ENCODE assay signal across 1 cellular context in the genomic region with DNA sequence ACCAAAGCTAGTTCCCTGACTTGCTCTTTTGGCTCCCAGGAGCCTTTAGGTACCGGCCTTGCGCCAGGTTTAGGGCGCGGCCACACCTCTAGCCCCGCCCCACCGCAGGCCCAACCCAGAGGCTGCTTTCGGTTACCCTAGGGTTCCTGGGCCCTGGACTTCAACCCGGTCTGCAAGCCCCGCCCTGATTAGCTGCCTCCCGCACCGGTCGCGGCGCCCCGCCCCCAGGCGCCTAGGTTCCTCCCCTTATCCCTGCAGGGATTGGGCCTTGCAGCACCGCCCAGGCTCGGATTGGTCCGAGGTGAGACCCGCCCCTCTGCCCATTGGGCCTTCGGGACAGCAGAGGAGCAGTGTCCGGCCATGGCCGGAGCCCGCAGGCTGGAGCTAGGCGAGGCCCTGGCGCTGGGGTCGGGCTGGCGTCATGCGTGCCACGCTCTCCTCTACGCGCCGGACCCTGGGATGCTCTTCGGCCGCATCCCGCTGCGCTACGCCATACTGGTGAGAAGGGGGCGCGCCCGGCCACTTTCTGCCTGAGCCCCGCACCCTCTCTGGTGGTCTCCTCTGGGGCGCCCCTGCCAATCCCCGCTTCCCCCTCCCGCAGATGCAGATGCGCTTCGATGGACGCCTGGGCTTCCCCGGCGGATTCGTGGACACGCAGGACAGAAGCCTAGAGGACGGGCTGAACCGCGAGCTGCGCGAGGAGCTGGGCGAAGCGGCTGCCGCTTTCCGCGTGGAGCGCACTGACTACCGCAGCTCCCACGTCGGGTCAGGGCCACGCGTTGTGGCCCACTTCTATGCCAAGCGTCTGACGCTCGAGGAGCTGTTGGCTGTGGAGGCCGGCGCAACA.
TF ChIP-seq lines count a peak whose summit lies in the region.

A gene (plus strand): TSS at position 330 of the 847 bp plus-strand sequence. CDS start 31 bp downstream, at position 361.

TF ChIP-seq in HepG2, 621 proteins besides CTCF, POLR2A, EP300 and RAD21 (continued from another document and continues in another):
- TF ChIP-seq, protein P1, sequence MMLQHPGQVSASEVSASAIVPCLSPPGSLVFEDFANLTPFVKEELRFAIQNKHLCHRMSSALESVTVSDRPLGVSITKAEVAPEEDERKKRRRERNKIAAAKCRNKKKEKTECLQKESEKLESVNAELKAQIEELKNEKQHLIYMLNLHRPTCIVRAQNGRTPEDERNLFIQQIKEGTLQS (CRISPR knock-in tag; IDR thresholded peaks at IDR 0.05): no peak
- TF ChIP-seq ZNF816 (CRISPR knock-in tag; IDR thresholded peaks at IDR 0.05; ENCODE audit: borderline replicate concordance) (no peak), IKZF4 (CRISPR knock-in tag; IDR thresholded peaks at IDR 0.05; ENCODE audit: borderline replicate concordance, low read depth, not compliant biosample characterization) (peak; percentile 93), ZNF83 (CRISPR knock-in tag; IDR thresholded peaks at IDR 0.05; ENCODE audit: borderline replicate concordance) (0 out of 2 replicates have a peak, but pooled peaks have one; percentile 46), NFKBIZ (CRISPR knock-in tag; IDR thresholded peaks at IDR 0.05) (no peak; the same call in 1 of the 2 replicates), ZNF180 (CRISPR knock-in tag; IDR thresholded peaks at IDR 0.05; ENCODE audit: borderline replicate concordance, low read depth) (peak; percentile 67; the same call in 1 of the 2 replicates), TGIF2 (CRISPR knock-in tag; IDR thresholded peaks at IDR 0.05) (no peak), PHF5A (CRISPR knock-in tag; IDR thresholded peaks at IDR 0.05; ENCODE audit: low read depth, unreplicated experiment) (no peak), KMT2A (CRISPR knock-in tag; IDR thresholded peaks at IDR 0.05) (peak; percentile 71; the same call in 1 of the 2 replicates), NCOA2 (CRISPR knock-in tag; IDR thresholded peaks at IDR 0.05) (0 out of 2 replicates have a peak, but pooled peaks have one; percentile 8), LCORL (IDR thresholded peaks at IDR 0.05) (no peak), LCORL (CRISPR knock-in tag; IDR thresholded peaks at IDR 0.05) (peak; percentile 64; the same call in 1 of the 2 replicates)
- TF ChIP-seq, protein P2, sequence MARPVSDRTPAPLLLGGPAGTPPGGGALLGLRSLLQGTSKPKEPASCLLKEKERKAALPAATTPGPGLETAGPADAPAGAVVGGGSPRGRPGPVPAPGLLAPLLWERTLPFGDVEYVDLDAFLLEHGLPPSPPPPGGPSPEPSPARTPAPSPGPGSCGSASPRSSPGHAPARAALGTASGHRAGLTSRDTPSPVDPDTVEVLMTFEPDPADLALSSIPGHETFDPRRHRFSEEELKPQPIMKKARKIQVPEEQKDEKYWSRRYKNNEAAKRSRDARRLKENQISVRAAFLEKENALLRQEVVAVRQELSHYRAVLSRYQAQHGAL (CRISPR knock-in tag; IDR thresholded peaks at IDR 0.05; ENCODE audit: not compliant biosample characterization): peak; percentile 27
- TF ChIP-seq, protein P3, sequence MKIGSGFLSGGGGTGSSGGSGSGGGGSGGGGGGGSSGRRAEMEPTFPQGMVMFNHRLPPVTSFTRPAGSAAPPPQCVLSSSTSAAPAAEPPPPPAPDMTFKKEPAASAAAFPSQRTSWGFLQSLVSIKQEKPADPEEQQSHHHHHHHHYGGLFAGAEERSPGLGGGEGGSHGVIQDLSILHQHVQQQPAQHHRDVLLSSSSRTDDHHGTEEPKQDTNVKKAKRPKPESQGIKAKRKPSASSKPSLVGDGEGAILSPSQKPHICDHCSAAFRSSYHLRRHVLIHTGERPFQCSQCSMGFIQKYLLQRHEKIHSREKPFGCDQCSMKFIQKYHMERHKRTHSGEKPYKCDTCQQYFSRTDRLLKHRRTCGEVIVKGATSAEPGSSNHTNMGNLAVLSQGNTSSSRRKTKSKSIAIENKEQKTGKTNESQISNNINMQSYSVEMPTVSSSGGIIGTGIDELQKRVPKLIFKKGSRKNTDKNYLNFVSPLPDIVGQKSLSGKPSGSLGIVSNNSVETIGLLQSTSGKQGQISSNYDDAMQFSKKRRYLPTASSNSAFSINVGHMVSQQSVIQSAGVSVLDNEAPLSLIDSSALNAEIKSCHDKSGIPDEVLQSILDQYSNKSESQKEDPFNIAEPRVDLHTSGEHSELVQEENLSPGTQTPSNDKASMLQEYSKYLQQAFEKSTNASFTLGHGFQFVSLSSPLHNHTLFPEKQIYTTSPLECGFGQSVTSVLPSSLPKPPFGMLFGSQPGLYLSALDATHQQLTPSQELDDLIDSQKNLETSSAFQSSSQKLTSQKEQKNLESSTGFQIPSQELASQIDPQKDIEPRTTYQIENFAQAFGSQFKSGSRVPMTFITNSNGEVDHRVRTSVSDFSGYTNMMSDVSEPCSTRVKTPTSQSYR (CRISPR knock-in tag; IDR thresholded peaks at IDR 0.05; ENCODE audit: borderline replicate concordance): peak; percentile 18; the same call in 1 of the 2 replicates
- TF ChIP-seq, protein P4, sequence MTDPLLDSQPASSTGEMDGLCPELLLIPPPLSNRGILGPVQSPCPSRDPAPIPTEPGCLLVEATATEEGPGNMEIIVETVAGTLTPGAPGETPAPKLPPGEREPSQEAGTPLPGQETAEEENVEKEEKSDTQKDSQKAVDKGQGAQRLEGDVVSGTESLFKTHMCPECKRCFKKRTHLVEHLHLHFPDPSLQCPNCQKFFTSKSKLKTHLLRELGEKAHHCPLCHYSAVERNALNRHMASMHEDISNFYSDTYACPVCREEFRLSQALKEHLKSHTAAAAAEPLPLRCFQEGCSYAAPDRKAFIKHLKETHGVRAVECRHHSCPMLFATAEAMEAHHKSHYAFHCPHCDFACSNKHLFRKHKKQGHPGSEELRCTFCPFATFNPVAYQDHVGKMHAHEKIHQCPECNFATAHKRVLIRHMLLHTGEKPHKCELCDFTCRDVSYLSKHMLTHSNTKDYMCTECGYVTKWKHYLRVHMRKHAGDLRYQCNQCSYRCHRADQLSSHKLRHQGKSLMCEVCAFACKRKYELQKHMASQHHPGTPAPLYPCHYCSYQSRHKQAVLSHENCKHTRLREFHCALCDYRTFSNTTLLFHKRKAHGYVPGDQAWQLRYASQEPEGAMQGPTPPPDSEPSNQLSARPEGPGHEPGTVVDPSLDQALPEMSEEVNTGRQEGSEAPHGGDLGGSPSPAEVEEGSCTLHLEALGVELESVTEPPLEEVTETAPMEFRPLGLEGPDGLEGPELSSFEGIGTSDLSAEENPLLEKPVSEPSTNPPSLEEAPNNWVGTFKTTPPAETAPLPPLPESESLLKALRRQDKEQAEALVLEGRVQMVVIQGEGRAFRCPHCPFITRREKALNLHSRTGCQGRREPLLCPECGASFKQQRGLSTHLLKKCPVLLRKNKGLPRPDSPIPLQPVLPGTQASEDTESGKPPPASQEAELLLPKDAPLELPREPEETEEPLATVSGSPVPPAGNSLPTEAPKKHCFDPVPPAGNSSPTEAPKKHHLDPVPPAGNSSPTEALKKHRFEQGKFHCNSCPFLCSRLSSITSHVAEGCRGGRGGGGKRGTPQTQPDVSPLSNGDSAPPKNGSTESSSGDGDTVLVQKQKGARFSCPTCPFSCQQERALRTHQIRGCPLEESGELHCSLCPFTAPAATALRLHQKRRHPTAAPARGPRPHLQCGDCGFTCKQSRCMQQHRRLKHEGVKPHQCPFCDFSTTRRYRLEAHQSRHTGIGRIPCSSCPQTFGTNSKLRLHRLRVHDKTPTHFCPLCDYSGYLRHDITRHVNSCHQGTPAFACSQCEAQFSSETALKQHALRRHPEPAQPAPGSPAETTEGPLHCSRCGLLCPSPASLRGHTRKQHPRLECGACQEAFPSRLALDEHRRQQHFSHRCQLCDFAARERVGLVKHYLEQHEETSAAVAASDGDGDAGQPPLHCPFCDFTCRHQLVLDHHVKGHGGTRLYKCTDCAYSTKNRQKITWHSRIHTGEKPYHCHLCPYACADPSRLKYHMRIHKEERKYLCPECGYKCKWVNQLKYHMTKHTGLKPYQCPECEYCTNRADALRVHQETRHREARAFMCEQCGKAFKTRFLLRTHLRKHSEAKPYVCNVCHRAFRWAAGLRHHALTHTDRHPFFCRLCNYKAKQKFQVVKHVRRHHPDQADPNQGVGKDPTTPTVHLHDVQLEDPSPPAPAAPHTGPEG (CRISPR knock-in tag; IDR thresholded peaks at IDR 0.05): peak; percentile 81
- TF ChIP-seq, protein P5, sequence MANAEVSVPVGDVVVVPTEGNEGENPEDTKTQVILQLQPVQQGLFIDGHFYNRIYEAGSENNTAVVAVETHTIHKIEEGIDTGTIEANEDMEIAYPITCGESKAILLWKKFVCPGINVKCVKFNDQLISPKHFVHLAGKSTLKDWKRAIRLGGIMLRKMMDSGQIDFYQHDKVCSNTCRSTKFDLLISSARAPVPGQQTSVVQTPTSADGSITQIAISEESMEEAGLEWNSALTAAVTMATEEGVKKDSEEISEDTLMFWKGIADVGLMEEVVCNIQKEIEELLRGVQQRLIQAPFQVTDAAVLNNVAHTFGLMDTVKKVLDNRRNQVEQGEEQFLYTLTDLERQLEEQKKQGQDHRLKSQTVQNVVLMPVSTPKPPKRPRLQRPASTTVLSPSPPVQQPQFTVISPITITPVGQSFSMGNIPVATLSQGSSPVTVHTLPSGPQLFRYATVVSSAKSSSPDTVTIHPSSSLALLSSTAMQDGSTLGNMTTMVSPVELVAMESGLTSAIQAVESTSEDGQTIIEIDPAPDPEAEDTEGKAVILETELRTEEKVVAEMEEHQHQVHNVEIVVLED (CRISPR knock-in tag; IDR thresholded peaks at IDR 0.05; ENCODE audit: borderline replicate concordance): peak; percentile 74
- TF ChIP-seq, protein P6, sequence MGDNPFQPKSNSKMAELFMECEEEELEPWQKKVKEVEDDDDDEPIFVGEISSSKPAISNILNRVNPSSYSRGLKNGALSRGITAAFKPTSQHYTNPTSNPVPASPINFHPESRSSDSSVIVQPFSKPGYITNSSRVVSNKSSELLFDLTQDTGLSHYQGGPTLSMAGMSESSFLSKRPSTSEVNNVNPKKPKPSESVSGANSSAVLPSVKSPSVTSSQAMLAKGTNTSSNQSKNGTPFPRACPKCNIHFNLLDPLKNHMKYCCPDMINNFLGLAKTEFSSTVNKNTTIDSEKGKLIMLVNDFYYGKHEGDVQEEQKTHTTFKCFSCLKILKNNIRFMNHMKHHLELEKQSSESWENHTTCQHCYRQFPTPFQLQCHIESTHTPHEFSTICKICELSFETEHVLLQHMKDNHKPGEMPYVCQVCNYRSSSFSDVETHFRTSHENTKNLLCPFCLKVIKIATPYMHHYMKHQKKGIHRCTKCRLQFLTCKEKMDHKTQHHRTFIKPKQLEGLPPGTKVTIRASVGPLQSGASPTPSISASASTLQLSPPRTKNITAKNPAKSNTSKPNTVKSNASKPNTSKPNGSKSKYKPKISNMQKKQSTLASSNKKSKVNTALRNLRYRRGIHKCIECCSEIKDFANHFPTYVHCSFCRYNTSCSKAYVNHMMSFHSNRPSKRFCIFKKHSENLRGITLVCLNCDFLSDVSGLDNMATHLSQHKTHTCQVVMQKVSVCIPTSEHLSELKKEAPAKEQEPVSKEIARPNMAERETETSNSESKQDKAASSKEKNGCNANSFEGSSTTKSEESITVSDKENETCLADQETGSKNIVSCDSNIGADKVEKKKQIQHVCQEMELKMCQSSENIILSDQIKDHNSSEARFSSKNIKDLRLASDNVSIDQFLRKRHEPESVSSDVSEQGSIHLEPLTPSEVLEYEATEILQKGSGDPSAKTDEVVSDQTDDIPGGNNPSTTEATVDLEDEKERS (CRISPR knock-in tag; IDR thresholded peaks at IDR 0.05): no peak
- TF ChIP-seq, protein P7, sequence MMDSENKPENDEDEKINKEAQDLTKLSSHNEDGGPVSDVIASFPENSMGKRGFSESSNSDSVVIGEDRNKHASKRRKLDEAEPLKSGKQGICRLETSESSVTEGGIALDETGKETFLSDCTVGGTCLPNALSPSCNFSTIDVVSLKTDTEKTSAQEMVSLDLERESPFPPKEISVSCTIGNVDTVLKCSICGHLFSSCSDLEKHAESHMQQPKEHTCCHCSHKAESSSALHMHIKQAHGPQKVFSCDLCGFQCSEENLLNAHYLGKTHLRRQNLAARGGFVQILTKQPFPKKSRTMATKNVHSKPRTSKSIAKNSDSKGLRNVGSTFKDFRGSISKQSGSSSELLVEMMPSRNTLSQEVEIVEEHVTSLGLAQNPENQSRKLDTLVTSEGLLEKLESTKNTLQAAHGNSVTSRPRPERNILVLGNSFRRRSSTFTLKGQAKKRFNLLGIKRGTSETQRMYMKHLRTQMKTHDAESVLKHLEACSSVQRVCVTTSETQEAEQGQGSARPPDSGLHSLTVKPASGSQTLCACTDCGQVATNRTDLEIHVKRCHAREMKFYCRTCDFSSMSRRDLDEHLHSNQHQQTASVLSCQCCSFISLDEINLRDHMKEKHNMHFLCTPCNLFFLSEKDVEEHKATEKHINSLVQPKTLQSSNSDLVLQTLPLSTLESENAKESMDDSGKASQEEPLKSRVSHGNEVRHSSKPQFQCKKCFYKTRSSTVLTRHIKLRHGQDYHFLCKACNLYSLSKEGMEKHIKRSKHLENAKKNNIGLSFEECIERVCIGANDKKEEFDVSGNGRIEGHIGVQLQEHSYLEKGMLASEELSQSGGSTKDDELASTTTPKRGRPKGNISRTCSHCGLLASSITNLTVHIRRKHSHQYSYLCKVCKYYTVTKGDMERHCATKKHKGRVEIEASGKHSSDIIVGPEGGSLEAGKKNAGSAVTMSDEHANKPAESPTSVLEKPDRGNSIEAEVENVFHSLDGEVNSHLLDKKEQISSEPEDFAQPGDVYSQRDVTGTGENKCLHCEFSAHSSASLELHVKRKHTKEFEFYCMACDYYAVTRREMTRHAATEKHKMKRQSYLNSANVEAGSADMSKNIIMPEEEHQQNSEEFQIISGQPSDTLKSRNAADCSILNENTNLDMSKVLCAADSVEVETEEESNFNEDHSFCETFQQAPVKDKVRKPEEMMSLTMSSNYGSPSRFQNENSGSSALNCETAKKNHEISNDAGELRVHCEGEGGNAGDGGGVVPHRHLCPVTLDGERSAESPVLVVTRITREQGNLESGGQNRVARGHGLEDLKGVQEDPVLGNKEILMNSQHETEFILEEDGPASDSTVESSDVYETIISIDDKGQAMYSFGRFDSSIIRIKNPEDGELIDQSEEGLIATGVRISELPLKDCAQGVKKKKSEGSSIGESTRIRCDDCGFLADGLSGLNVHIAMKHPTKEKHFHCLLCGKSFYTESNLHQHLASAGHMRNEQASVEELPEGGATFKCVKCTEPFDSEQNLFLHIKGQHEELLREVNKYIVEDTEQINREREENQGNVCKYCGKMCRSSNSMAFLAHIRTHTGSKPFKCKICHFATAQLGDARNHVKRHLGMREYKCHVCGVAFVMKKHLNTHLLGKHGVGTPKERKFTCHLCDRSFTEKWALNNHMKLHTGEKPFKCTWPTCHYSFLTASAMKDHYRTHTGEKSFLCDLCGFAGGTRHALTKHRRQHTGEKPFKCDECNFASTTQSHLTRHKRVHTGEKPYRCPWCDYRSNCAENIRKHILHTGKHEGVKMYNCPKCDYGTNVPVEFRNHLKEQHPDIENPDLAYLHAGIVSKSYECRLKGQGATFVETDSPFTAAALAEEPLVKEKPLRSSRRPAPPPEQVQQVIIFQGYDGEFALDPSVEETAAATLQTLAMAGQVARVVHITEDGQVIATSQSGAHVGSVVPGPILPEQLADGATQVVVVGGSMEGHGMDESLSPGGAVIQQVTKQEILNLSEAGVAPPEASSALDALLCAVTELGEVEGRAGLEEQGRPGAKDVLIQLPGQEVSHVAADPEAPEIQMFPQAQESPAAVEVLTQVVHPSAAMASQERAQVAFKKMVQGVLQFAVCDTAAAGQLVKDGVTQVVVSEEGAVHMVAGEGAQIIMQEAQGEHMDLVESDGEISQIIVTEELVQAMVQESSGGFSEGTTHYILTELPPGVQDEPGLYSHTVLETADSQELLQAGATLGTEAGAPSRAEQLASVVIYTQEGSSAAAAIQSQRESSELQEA (CRISPR knock-in tag; IDR thresholded peaks at IDR 0.05; ENCODE audit: not compliant biosample characterization): peak; percentile 65
